Comparison of ENCODE assay signal across 22 cellular contexts in the genomic region with DNA sequence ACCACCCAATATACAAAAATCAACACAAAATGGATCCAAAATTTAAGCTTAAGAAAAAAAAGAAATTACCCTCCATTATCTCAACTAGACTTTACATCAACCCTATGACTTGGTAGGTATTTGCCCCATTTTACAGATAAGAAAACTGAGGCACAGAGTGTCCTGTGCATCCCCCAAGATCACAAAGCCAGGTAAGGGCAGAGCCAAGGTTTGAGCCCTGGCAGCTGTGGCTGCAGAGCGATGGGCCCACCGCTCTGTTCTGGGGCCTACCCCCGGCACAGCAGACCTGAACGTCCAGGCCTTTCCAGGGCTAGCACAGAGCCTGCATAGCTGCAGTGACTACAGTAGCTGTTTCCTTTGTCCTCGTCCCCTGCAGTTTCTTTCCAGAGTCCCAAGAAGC.
A peak's percentile ranks its signal among the peaks of the same experiment; 100 is the strongest.
DNase-seq lines count a peak whose midpoint lies in the region; ATAC-seq, FAIRE-seq and TF ChIP-seq lines count a peak whose summit lies in the region.
"Had no signal": no experiment of that assay in that cellular context is flagged by ENCODE, and none has a peak within 500 bp of the region (broad histone marks: within the 10 kb centered on the region; RNA-seq: fewer than 3 reads in every experiment).

No MANE protein-coding gene starts in this region.

- H2AFZ ChIP-seq in IMR-90 (replicated peaks; ENCODE audit: low read length, poor library complexity) (no peak overlapping the region), mesenchymal stem cell (ENCODE audit: low read depth, low read length) (no peak overlapping the region)

- H4K8ac ChIP-seq in IMR-90 (ENCODE audit: low read depth in 2 of 2, low read length in 2 of 2), result peak overlapping the region in 1 of 2 experiments; percentile 10; a peak in 1 of 4 replicates
- no peak overlapping the region for H4K8ac ChIP-seq in mesenchymal stem cell (ENCODE audit: low read length)

- POLR2A ChIA-PET in IMR-90 (lab: Charles Lee; ENCODE audit: unreplicated experiment), result no interaction called here

- H3K4ac ChIP-seq in IMR-90 (ENCODE audit: low read depth, low read length), result 0 out of 2 replicates have a peak overlapping the region, but pooled peaks have one; percentile 33
- no peak overlapping the region for H3K4ac ChIP-seq in mesenchymal stem cell (ENCODE audit: low read depth in 1 of 2, low read length in 2 of 2)

- H3K9me3 Mint-ChIP-seq in brain (peaks cover 14 to 32% (median 20%) of the 10 kb centered on the region in 5 experiments), chondrocyte (ENCODE audit: low read depth) (peaks cover 8% of the 10 kb centered on the region)
- H3K9me3 Mint-ChIP-seq: CD8-positive, alpha-beta T cell had no signal

- H2AK9ac ChIP-seq in IMR-90 (replicated peaks; ENCODE audit: low read depth, low read length, poor library complexity), result peak overlapping the region; percentile 35

- no TSS peak for BruUV-seq in IMR-90 (replicated peaks; lab: Mats Ljungman, UMichigan)

- TF ChIP-seq RAD21 in IMR-90 (IDR thresholded peaks at IDR 0.05; ENCODE audit: low read length), result no peak

- H2BK15ac ChIP-seq in IMR-90 (ENCODE audit: low read depth, low read length) (peak overlapping the region; percentile 43; the same call in 1 of the 3 replicates), mesenchymal stem cell (ENCODE audit: low read depth, poor library complexity, severe bottlenecking) (no peak overlapping the region)

- peak overlapping the region in 3 of 5 experiments; percentile 36 to 83 (median 77) for H3K4me3 Mint-ChIP-seq in brain
- H3K4me3 Mint-ChIP-seq in chondrocyte (ENCODE audit: unreplicated experiment), result no peak overlapping the region
- H3K4me3 Mint-ChIP-seq: CD8-positive, alpha-beta T cell; HFFc6 had no signal

- no peak overlapping the region for H3K27ac ChIP-seq in IMR-90 (ENCODE audit: insufficient read depth, low read length)
- H3K27ac ChIP-seq in mesenchymal stem cell (ENCODE audit: low read length, poor library complexity, severe bottlenecking), result no peak overlapping the region
- peak overlapping the region in 2 of 3 donors; percentile 17 to 68 for H3K27ac ChIP-seq in thyroid gland

- H4K20me1 ChIP-seq in IMR-90 (ENCODE audit: insufficient read depth, low read length), result 0 out of 2 replicates have a peak, but pooled peaks cover 4% of the 10 kb centered on the region

- H4K91ac ChIP-seq in IMR-90 (ENCODE audit: insufficient read depth, low read depth, low read length) (peak overlapping the region; percentile 28; the same call in 1 of the 2 replicates), mesenchymal stem cell (ENCODE audit: low read length) (no peak overlapping the region)

- no peaks in the 10 kb centered on the region; the same call in 1 of the 2 replicates for H3K9me3 ChIP-seq in IMR-90 (ENCODE audit: control insufficient read depth, insufficient read depth, low read length)
- peaks cover 7% of the 10 kb centered on the region for H3K9me3 ChIP-seq in mesenchymal stem cell (ENCODE audit: control insufficient read depth, low read length)
- no peaks in the 10 kb centered on the region for H3K9me3 ChIP-seq in thyroid gland
- H3K9me3 ChIP-seq: BE2C had no signal

- H2BK12ac ChIP-seq in mesenchymal stem cell (ENCODE audit: low read length in 2 of 2), result peak overlapping the region in 1 of 2 experiments; percentile 37

- H3K36me3 Mint-ChIP-seq in brain (peaks cover 32% of the 10 kb centered on the region), chondrocyte (ENCODE audit: low read depth) (peaks cover 7% of the 10 kb centered on the region)
- H3K36me3 Mint-ChIP-seq: CD8-positive, alpha-beta T cell had no signal

- H3K4me2 ChIP-seq in IMR-90 (ENCODE audit: low read depth, low read length), result no peak overlapping the region
- no peak overlapping the region for H3K4me2 ChIP-seq in mesenchymal stem cell (ENCODE audit: low read length, poor library complexity, severe bottlenecking)

- TF ChIP-seq POLR2A in IMR-90 (IDR thresholded peaks at IDR 0.05; ENCODE audit: low read depth, low read length) (no peak), thyroid gland (IDR thresholded peaks at IDR 0.05) (no peak)

- H3K27ac Mint-ChIP-seq in brain (peak overlapping the region in 4 of 5 experiments; percentile 85 to 94 (median 93)), chondrocyte (ENCODE audit: unreplicated experiment) (no peak overlapping the region)
- H3K27ac Mint-ChIP-seq: CD8-positive, alpha-beta T cell; HFFc6 had no signal

- H3K36me3 ChIP-seq in IMR-90 (ENCODE audit: control insufficient read depth, insufficient read depth, low read length) (no peaks in the 10 kb centered on the region), mesenchymal stem cell (ENCODE audit: control insufficient read depth in 1 of 2, insufficient read depth in 2 of 2, low read depth in 1 of 2, low read length in 2 of 2) (peaks cover 0 to 17% of the 10 kb centered on the region in 2 experiments), thyroid gland (no peaks in the 10 kb centered on the region)
- H3K36me3 ChIP-seq: BE2C, Peyer's patch had no signal

- no peak overlapping the region for H2BK5ac ChIP-seq in IMR-90 (ENCODE audit: low read depth, low read length, poor library complexity, severe bottlenecking)
- no peak overlapping the region for H2BK5ac ChIP-seq in mesenchymal stem cell (ENCODE audit: low read depth, low read length, poor library complexity, severe bottlenecking)

- DNase-seq in IMR-90 (no peak), mesenchymal stem cell (no peak), thyroid gland (no peak), frontal cortex (ENCODE audit: low spot score in 2 of 2) (no peak), GM13976 (ENCODE audit: low spot score) (no peak), chondrocyte (ENCODE audit: low spot score) (no peak)
- DNase-seq: BE2C; CD8-positive, alpha-beta T cell; DMS79 treated with DMSO at 0.1 percent for 48 hours; GDM1; GOT3; HFFc6; MV-4-11; NCI-H1436 treated with DMSO at 0.1 percent for 48 hours; NCI-H2081; NK-92 treated with Interleukin-12 subunit alpha and Interleukin-12 subunit beta, amount 100 ng/mL, for 24 hours; Peyer's patch; SHP77 had no signal

- H3K9me1 ChIP-seq in IMR-90 (ENCODE audit: insufficient read depth, low read length), result no peaks in the 10 kb centered on the region

- no peaks in the 10 kb centered on the region for H3K27me3 ChIP-seq in IMR-90 (ENCODE audit: control insufficient read depth, insufficient read depth, low read length)
- peaks cover 0 to 10% of the 10 kb centered on the region in 2 experiments for H3K27me3 ChIP-seq in mesenchymal stem cell (ENCODE audit: control insufficient read depth in 1 of 2, insufficient read depth in 1 of 2, low read length in 2 of 2)
- no peaks in the 10 kb centered on the region for H3K27me3 ChIP-seq in thyroid gland
- H3K27me3 ChIP-seq: BE2C, Peyer's patch had no signal

- no peak for TF ChIP-seq CTCF in IMR-90 (conservative IDR thresholded peaks at IDR 0.05; ENCODE audit: low read depth, low read length)
- no peak for TF ChIP-seq CTCF in brain (conservative IDR thresholded peaks at IDR 0.05)
- no peak for TF ChIP-seq CTCF in thyroid gland (IDR thresholded peaks at IDR 0.05)
- no peak for TF ChIP-seq CTCF in GM13976 (IDR thresholded peaks at IDR 0.05; ENCODE audit: borderline replicate concordance, control extremely low read depth, extremely low read depth, insufficient read depth, missing control alignments)
- TF ChIP-seq CTCF in chondrocyte (IDR thresholded peaks at IDR 0.05), result no peak

- dilution Hi-C loops in IMR-90 (cut with HindIII; ENCODE audit: low sequenced_read_pairs, unreplicated experiment), result no loop called here

- no peak for FAIRE-seq in frontal cortex (lab: Jason Lieb, UNC)
- FAIRE-seq: D721Med had no signal

- H3K9ac ChIP-seq in IMR-90 (ENCODE audit: low read depth, low read length), result no peak overlapping the region
- no peak overlapping the region for H3K9ac ChIP-seq in mesenchymal stem cell (ENCODE audit: low read length)

- H3K56ac ChIP-seq in IMR-90 (ENCODE audit: extremely low read depth, insufficient read depth, low read length), result no peak overlapping the region

- intact Hi-C loops in IMR-90 (cut with micrococcal nuclease), result no loop called here
- intact Hi-C loops in thyroid gland (cut with DNase I), result no loop called here

- H3K79me1 ChIP-seq in IMR-90 (ENCODE audit: low read depth in 1 of 2, low read length in 2 of 2) (peaks cover 42 to 68% of the 10 kb centered on the region in 2 experiments), mesenchymal stem cell (replicated peaks; ENCODE audit: low read length, poor library complexity, severe bottlenecking) (peaks cover 38% of the 10 kb centered on the region)

- no peak overlapping the region for H3K4me3 ChIP-seq in IMR-90 (ENCODE audit: insufficient read depth, low read depth, low read length)
- no peak overlapping the region for H3K4me3 ChIP-seq in mesenchymal stem cell (ENCODE audit: insufficient read depth in 1 of 2, low read depth in 1 of 2, low read length in 2 of 2)
- H3K4me3 ChIP-seq in thyroid gland (replicated peaks in 1 of 3), result no peak overlapping the region
- H3K4me3 ChIP-seq: Peyer's patch had no signal

- no peak overlapping the region; the same call in 1 of the 2 replicates for H3K23ac ChIP-seq in IMR-90 (ENCODE audit: low read depth, low read length)
- no peak overlapping the region for H3K23ac ChIP-seq in mesenchymal stem cell (ENCODE audit: low read length in 2 of 2)

- CTCF ChIA-PET in IMR-90 (lab: Yijun Ruan, JAX), result interaction anchor here (1.6 kb wide), 1 partner anchor 18 kb away, joined by 3 read pairs; no protein-coding TSS in a partner anchor

- H2BK120ac ChIP-seq in IMR-90 (ENCODE audit: low read depth, low read length) (peak overlapping the region; percentile 63), mesenchymal stem cell (ENCODE audit: low read depth, low read length) (no peak overlapping the region)

- H3K4me1 Mint-ChIP-seq in brain (peaks cover 52% of the 10 kb centered on the region), chondrocyte (ENCODE audit: low read depth) (peaks cover 18% of the 10 kb centered on the region)

- no peak overlapping the region; the same call in 1 of the 2 replicates for H2BK20ac ChIP-seq in IMR-90 (ENCODE audit: low read depth, low read length)

- WGBS in IMR-90 (ENCODE audit: extremely low coverage in 2 of 2, insufficient read length in 1 of 2), 2 experiments, result 100% methylated on average over 2 of the region's 5 CpGs; no CpG with 5 or more reads in 1 of the 2 experiments
- WGBS in mesenchymal stem cell, result 98% methylated on average over 4 of the region's 5 CpGs
- WGBS in thyroid gland, 2 donors, result 90 to 97% methylated on average over 5 of the region's 5 CpGs

- peaks cover 3% of the 10 kb centered on the region; the same call in 1 of the 2 replicates for H3K4me1 ChIP-seq in IMR-90 (ENCODE audit: control insufficient read depth, insufficient read depth, low read length)
- H3K4me1 ChIP-seq in mesenchymal stem cell (ENCODE audit: control insufficient read depth, insufficient read depth, low read depth, low read length), result peaks cover 16% of the 10 kb centered on the region
- H3K4me1 ChIP-seq in thyroid gland, result peaks cover 12 to 16% of the 10 kb centered on the region in 2 donors

- in situ Hi-C loops in IMR-90 (cut with MboI; ENCODE audit: low sequenced_read_pairs), result loop anchor here (5.0 to 25.0 kb wide), 5 partner anchors 401 to 1426 kb away; no protein-coding TSS in a partner anchor
- in situ Hi-C loops in GM13976 (cut with MboI; ENCODE audit: low sequenced_read_pairs, unreplicated experiment), result loop anchor here (25.0 kb wide), 3 partner anchors 426 to 1776 kb away; a partner anchor contains a TSS

- H3K18ac ChIP-seq in IMR-90 (ENCODE audit: low read depth, low read length) (no peak overlapping the region), mesenchymal stem cell (ENCODE audit: low read depth in 1 of 2, low read length in 2 of 2) (no peak overlapping the region)

- peak overlapping the region; percentile 62; the same call in 1 of the 2 replicates for H2AK5ac ChIP-seq in IMR-90 (ENCODE audit: low read depth, low read length)
- H2AK5ac ChIP-seq in mesenchymal stem cell (ENCODE audit: low read length, severe bottlenecking), result peak overlapping the region; percentile 7

- H3K27me3 Mint-ChIP-seq in brain, result peaks cover 7% of the 10 kb centered on the region
- H3K27me3 Mint-ChIP-seq in chondrocyte (ENCODE audit: low read depth), result no peaks in the 10 kb centered on the region

- H3K14ac ChIP-seq in IMR-90 (replicated peaks; ENCODE audit: low read depth, low read length), result no peak overlapping the region; the same call in 1 of the 2 replicates
- peak overlapping the region in 1 of 2 experiments; percentile 74 for H3K14ac ChIP-seq in mesenchymal stem cell (ENCODE audit: low read length in 2 of 2)

- H4K5ac ChIP-seq in IMR-90 (ENCODE audit: low read depth, low read length), result no peak overlapping the region

- ATAC-seq in IMR-90 (ENCODE audit: low read depth) (no peak), HG03571 (IDR thresholded peaks at IDR 0.05; ENCODE audit: unreplicated experiment) (no peak)
- ATAC-seq: CD8-positive, alpha-beta T cell; SK-N-SH treated with all-trans-retinoic acid at 6 μM for 48 hours had no signal

Comparison
In these comparisons a context has a peak if more than half of its experiments do, and no peak if none do; other contexts are left out.
1. H3K27ac ChIP-seq: peak in thyroid gland (2 of 3); none in IMR-90 (single experiment) and mesenchymal stem cell (single experiment).